9 cellular contexts compared by ENCODE assay signal in genomic region chr19:55304279-55304978, GRCh38. TPM values are rescaled to one million over a fixed set of nuclear protein-coding genes. Genes with fewer than 3 reads are reported as not detected.
DNase-seq lines count a peak whose midpoint lies in the region; ATAC-seq, FAIRE-seq and TF ChIP-seq lines count a peak whose summit lies in the region.
"Had no signal": no experiment of that assay in that cellular context is flagged by ENCODE, and none has a peak within 500 bp of the region (broad histone marks: within the 10 kb centered on the region; RNA-seq: fewer than 3 reads in every experiment).

No MANE protein-coding gene starts in this region.

- H3K27me3 Mint-ChIP-seq in stimulated activated naive B cell treated with anti-CD40 and anti-IgM and Interleukin-4, amounts not matched to agents 10 μg/mL and 1 μg/mL and 100 μg/mL, for 72 hours, result peaks cover 5 to 6% of the 10 kb centered on the region in 2 donors
- H3K27me3 Mint-ChIP-seq: naive B cell had no signal

- peaks cover 14% of the 10 kb centered on the region for H3K36me3 ChIP-seq in SJCRH30

- DNase-seq in DMS153 treated with DMSO at 0.1 percent for 48 hours (lab: John Stamatoyannopoulos, UW; ENCODE audit: unreplicated experiment), result peak; percentile 7
- peak; percentile 78 for DNase-seq in H54 (ENCODE audit: insufficient read length, low spot score)
- DNase-seq in SJCRH30, result peak; percentile 61 to 62
- peak; percentile 76 for DNase-seq in iPS-NIHi7 (ENCODE audit: extremely low spot score)
- DNase-seq in stimulated activated naive B cell treated with anti-CD40 and anti-IgM and Interleukin-4, amounts not matched to agents 10 μg/mL and 1 μg/mL and 100 μg/mL, for 72 hours, result no peak
- DNase-seq: GOT3, naive B cell had no signal

- no peak overlapping the region for H3K27ac ChIP-seq in SJCRH30

- H3K27ac Mint-ChIP-seq in stimulated activated naive B cell treated with anti-CD40 and anti-IgM and Interleukin-4, amounts not matched to agents 10 μg/mL and 1 μg/mL and 100 μg/mL, for 72 hours, result no peak overlapping the region

- peaks cover 0 to 3% of the 10 kb centered on the region in 2 donors for H3K36me3 Mint-ChIP-seq in stimulated activated naive B cell treated with anti-CD40 and anti-IgM and Interleukin-4, amounts not matched to agents 10 μg/mL and 1 μg/mL and 100 μg/mL, for 72 hours
- H3K36me3 Mint-ChIP-seq: naive B cell had no signal

- H3K27me3 ChIP-seq in SJCRH30, result no peaks in the 10 kb centered on the region

- peaks cover 3 to 13% of the 10 kb centered on the region in 2 donors for H3K4me1 Mint-ChIP-seq in stimulated activated naive B cell treated with anti-CD40 and anti-IgM and Interleukin-4, amounts not matched to agents 10 μg/mL and 1 μg/mL and 100 μg/mL, for 72 hours

- no peaks in the 10 kb centered on the region for H3K4me1 ChIP-seq in SJCRH30

- FAIRE-seq in H54 (lab: Jason Lieb, UNC), result no peak

- no peak for TF ChIP-seq POLR2A in H54 (IDR thresholded peaks at IDR 0.05; ENCODE audit: low read depth, low read length)

- no peaks in the 10 kb centered on the region for H3K9me3 ChIP-seq in SJCRH30 (replicated peaks)

- H3K4me3 ChIP-seq in SJCRH30, result no peak overlapping the region

- ATAC-seq in GM19452 (IDR thresholded peaks at IDR 0.05; ENCODE audit: unreplicated experiment) (no peak), HG02759 (IDR thresholded peaks at IDR 0.05; ENCODE audit: unreplicated experiment) (no peak)
- no peak for ATAC-seq in stimulated activated naive B cell treated with anti-CD40 and anti-IgM and Interleukin-4, amounts not matched to agents 10 μg/mL and 1 μg/mL and 100 μg/mL, for 72 hours (replicated peaks)

- H3K4me3 Mint-ChIP-seq in stimulated activated naive B cell treated with anti-CD40 and anti-IgM and Interleukin-4, amounts not matched to agents 10 μg/mL and 1 μg/mL and 100 μg/mL, for 72 hours, result no peak overlapping the region

- peaks cover 0 to 2% of the 10 kb centered on the region in 2 donors for H3K9me3 Mint-ChIP-seq in stimulated activated naive B cell treated with anti-CD40 and anti-IgM and Interleukin-4, amounts not matched to agents 10 μg/mL and 1 μg/mL and 100 μg/mL, for 72 hours
- H3K9me3 Mint-ChIP-seq: naive B cell had no signal

RNA-seq across cellular contexts. Expression of gene BRSK1, which starts 20.6 kb away (rescaled TPM):
- total RNA-seq in SJCRH30 (2014; rRNA removed; shearing (Covaris generic)), result 13.2 and 15.8 TPM in 2 replicates

RNA-seq across cellular contexts. Expression of gene TMEM150B, which starts 20.7 kb away (rescaled TPM):
- total RNA-seq in SJCRH30 (2014; rRNA removed; shearing (Covaris generic)), result not detected in 2 replicates

RNA-seq across cellular contexts. Expression of gene HSPBP1, which starts 24.5 kb away (rescaled TPM):
- 39.3 and 40.8 TPM in 2 replicates for total RNA-seq in SJCRH30 (2014; rRNA removed; shearing (Covaris generic))

RNA-seq across cellular contexts. Expression of gene KMT5C, which starts 35.2 kb away (rescaled TPM):
- 21.2 and 21.6 TPM in 2 replicates for total RNA-seq in SJCRH30 (2014; rRNA removed; shearing (Covaris generic))

RNA-seq across cellular contexts. Expression of gene PPP6R1, which starts 45.6 kb away (rescaled TPM):
- total RNA-seq in SJCRH30 (2014; rRNA removed; shearing (Covaris generic)), result 39.5 and 44.9 TPM in 2 replicates
